In genomic region chr2:230861564-230862255, GRCh38 we compare ENCODE assay signal across 2 cellular contexts.
A peak's percentile ranks its signal among the peaks of the same experiment; 100 is the strongest.
TF ChIP-seq lines count a peak whose summit lies in the region.

No MANE protein-coding gene starts in this region.

TF ChIP-seq in IMR-90, 13 proteins besides CTCF, POLR2A, EP300 and RAD21:
- TF ChIP-seq MAZ (IDR thresholded peaks at IDR 0.05; ENCODE audit: borderline replicate concordance, low read depth, low read length): no peak
- no peak for TF ChIP-seq NFE2L2 (IDR thresholded peaks at IDR 0.05; ENCODE audit: low read depth, low read length)
- TF ChIP-seq MAFK (IDR thresholded peaks at IDR 0.05; ENCODE audit: low read depth, low read length): no peak
- no peak for TF ChIP-seq MXI1 (IDR thresholded peaks at IDR 0.05; ENCODE audit: borderline replicate concordance, low read depth, low read length)
- no peak for TF ChIP-seq ELK1 (IDR thresholded peaks at IDR 0.05; ENCODE audit: borderline replicate concordance, low read depth, low read length)
- no peak for TF ChIP-seq SMC3 (IDR thresholded peaks at IDR 0.05; ENCODE audit: low read depth, low read length)
- TF ChIP-seq USF2 (IDR thresholded peaks at IDR 0.05; ENCODE audit: low read depth, low read length): no peak
- no peak for TF ChIP-seq RFX5 (IDR thresholded peaks at IDR 0.05; ENCODE audit: low read depth, low read length)
- no peak for TF ChIP-seq CHD1 (IDR thresholded peaks at IDR 0.05; ENCODE audit: low read depth, low read length)
TF ChIP-seq in IMR-90: peak in this region for 0.

TF ChIP-seq in WTC11, 78 proteins besides CTCF, POLR2A, EP300 and RAD21 (continued from another document):
- 0 out of 2 replicates have a peak, but pooled peaks have one; percentile 28 for TF ChIP-seq SP1 (CRISPR knock-in tag; conservative IDR thresholded peaks at IDR 0.05)
- no peak for TF ChIP-seq GRHL2 (CRISPR knock-in tag; IDR thresholded peaks at IDR 0.05; ENCODE audit: insufficient replicate concordance, severe bottlenecking)
- no peak for TF ChIP-seq ATF1 (CRISPR knock-in tag; IDR thresholded peaks at IDR 0.05)
- TF ChIP-seq FOXK1 (CRISPR knock-in tag; IDR thresholded peaks at IDR 0.05): 0 out of 2 replicates have a peak, but pooled peaks have one; percentile 31
- TF ChIP-seq OVOL2 (CRISPR knock-in tag; IDR thresholded peaks at IDR 0.05; ENCODE audit: borderline replicate concordance): no peak
- no peak for TF ChIP-seq TEAD4 (CRISPR knock-in tag; IDR thresholded peaks at IDR 0.05)
- TF ChIP-seq NR1H2 (CRISPR knock-in tag; IDR thresholded peaks at IDR 0.05): no peak
- TF ChIP-seq NR2C2 (CRISPR knock-in tag; IDR thresholded peaks at IDR 0.05): no peak
- TF ChIP-seq ETV6 (CRISPR knock-in tag; IDR thresholded peaks at IDR 0.05): peak; percentile 68; the same call in 1 of the 2 replicates
- TF ChIP-seq ZNF423 (CRISPR knock-in tag; IDR thresholded peaks at IDR 0.05): no peak
- TF ChIP-seq ATF6 (CRISPR knock-in tag; IDR thresholded peaks at IDR 0.05): no peak
- TF ChIP-seq TP53 (CRISPR knock-in tag; IDR thresholded peaks at IDR 0.05): no peak
- TF ChIP-seq, protein P1, sequence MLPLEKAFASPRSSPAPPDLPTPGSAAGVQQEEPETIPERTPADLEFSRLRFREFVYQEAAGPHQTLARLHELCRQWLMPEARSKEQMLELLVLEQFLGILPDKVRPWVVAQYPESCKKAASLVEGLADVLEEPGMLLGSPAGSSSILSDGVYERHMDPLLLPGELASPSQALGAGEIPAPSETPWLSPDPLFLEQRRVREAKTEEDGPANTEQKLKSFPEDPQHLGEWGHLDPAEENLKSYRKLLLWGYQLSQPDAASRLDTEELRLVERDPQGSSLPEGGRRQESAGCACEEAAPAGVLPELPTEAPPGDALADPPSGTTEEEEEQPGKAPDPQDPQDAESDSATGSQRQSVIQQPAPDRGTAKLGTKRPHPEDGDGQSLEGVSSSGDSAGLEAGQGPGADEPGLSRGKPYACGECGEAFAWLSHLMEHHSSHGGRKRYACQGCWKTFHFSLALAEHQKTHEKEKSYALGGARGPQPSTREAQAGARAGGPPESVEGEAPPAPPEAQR (CRISPR knock-in tag; IDR thresholded peaks at IDR 0.05): no peak
- no peak for TF ChIP-seq ZNF317 (CRISPR knock-in tag; IDR thresholded peaks at IDR 0.05; ENCODE audit: borderline replicate concordance, low read depth)
- TF ChIP-seq NFE2L1 (CRISPR knock-in tag; IDR thresholded peaks at IDR 0.05): no peak
- TF ChIP-seq, protein P2, sequence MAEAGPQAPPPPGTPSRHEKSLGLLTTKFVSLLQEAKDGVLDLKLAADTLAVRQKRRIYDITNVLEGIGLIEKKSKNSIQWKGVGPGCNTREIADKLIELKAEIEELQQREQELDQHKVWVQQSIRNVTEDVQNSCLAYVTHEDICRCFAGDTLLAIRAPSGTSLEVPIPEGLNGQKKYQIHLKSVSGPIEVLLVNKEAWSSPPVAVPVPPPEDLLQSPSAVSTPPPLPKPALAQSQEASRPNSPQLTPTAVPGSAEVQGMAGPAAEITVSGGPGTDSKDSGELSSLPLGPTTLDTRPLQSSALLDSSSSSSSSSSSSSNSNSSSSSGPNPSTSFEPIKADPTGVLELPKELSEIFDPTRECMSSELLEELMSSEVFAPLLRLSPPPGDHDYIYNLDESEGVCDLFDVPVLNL (CRISPR knock-in tag; IDR thresholded peaks at IDR 0.05; ENCODE audit: borderline replicate concordance, low read depth): no peak
- TF ChIP-seq PRRX2 (CRISPR knock-in tag; IDR thresholded peaks at IDR 0.05): no peak
